Comparison of ENCODE assay signal across 1 cellular context in genomic region chr7:73557108-73557396, GRCh38.
TF ChIP-seq lines count a peak whose summit lies in the region.

No MANE protein-coding gene starts in this region.

TF ChIP-seq in HepG2, 621 proteins besides CTCF, POLR2A, EP300 and RAD21 (continued from another document and continues in another):
- TF ChIP-seq, protein P1, sequence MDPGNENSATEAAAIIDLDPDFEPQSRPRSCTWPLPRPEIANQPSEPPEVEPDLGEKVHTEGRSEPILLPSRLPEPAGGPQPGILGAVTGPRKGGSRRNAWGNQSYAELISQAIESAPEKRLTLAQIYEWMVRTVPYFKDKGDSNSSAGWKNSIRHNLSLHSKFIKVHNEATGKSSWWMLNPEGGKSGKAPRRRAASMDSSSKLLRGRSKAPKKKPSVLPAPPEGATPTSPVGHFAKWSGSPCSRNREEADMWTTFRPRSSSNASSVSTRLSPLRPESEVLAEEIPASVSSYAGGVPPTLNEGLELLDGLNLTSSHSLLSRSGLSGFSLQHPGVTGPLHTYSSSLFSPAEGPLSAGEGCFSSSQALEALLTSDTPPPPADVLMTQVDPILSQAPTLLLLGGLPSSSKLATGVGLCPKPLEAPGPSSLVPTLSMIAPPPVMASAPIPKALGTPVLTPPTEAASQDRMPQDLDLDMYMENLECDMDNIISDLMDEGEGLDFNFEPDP (CRISPR knock-in tag; conservative IDR thresholded peaks at IDR 0.05) = no peak
- no peak for TF ChIP-seq KLF12 (CRISPR knock-in tag; IDR thresholded peaks at IDR 0.05; ENCODE audit: borderline replicate concordance)
- no peak for TF ChIP-seq ZSCAN30 (CRISPR knock-in tag; IDR thresholded peaks at IDR 0.05)
- no peak for TF ChIP-seq MYNN (CRISPR knock-in tag; IDR thresholded peaks at IDR 0.05; ENCODE audit: low read depth)
- no peak for TF ChIP-seq RCOR2 (CRISPR knock-in tag; IDR thresholded peaks at IDR 0.05)
- TF ChIP-seq, protein P2, sequence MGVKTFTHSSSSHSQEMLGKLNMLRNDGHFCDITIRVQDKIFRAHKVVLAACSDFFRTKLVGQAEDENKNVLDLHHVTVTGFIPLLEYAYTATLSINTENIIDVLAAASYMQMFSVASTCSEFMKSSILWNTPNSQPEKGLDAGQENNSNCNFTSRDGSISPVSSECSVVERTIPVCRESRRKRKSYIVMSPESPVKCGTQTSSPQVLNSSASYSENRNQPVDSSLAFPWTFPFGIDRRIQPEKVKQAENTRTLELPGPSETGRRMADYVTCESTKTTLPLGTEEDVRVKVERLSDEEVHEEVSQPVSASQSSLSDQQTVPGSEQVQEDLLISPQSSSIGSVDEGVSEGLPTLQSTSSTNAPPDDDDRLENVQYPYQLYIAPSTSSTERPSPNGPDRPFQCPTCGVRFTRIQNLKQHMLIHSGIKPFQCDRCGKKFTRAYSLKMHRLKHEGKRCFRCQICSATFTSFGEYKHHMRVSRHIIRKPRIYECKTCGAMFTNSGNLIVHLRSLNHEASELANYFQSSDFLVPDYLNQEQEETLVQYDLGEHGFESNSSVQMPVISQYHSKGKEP (CRISPR knock-in tag; IDR thresholded peaks at IDR 0.05) = no peak
- TF ChIP-seq ZNF329 (CRISPR knock-in tag; IDR thresholded peaks at IDR 0.05; ENCODE audit: low read depth) = no peak
- TF ChIP-seq ZNF333 (CRISPR knock-in tag; IDR thresholded peaks at IDR 0.05; ENCODE audit: borderline replicate concordance) = 0 out of 2 replicates have a peak, but pooled peaks have one; percentile 30
- no peak for TF ChIP-seq ZNF530 (CRISPR knock-in tag; IDR thresholded peaks at IDR 0.05; ENCODE audit: low read depth)
- TF ChIP-seq NR2C2 (CRISPR knock-in tag; IDR thresholded peaks at IDR 0.05; ENCODE audit: borderline replicate concordance) = peak; percentile 97
- no peak for TF ChIP-seq XBP1 (CRISPR knock-in tag; IDR thresholded peaks at IDR 0.05)
- TF ChIP-seq SP1 (IDR thresholded peaks at IDR 0.05) = no peak
- peak; percentile 65 for TF ChIP-seq SP1 (CRISPR knock-in tag; IDR thresholded peaks at IDR 0.05)
- no peak for TF ChIP-seq MAFG (CRISPR knock-in tag; IDR thresholded peaks at IDR 0.05)
- TF ChIP-seq, protein P3, sequence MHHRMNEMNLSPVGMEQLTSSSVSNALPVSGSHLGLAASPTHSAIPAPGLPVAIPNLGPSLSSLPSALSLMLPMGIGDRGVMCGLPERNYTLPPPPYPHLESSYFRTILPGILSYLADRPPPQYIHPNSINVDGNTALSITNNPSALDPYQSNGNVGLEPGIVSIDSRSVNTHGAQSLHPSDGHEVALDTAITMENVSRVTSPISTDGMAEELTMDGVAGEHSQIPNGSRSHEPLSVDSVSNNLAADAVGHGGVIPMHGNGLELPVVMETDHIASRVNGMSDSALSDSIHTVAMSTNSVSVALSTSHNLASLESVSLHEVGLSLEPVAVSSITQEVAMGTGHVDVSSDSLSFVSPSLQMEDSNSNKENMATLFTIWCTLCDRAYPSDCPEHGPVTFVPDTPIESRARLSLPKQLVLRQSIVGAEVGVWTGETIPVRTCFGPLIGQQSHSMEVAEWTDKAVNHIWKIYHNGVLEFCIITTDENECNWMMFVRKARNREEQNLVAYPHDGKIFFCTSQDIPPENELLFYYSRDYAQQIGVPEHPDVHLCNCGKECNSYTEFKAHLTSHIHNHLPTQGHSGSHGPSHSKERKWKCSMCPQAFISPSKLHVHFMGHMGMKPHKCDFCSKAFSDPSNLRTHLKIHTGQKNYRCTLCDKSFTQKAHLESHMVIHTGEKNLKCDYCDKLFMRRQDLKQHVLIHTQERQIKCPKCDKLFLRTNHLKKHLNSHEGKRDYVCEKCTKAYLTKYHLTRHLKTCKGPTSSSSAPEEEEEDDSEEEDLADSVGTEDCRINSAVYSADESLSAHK (CRISPR knock-in tag; IDR thresholded peaks at IDR 0.05; ENCODE audit: borderline replicate concordance) = no peak
- TF ChIP-seq ZNF354B (CRISPR knock-in tag; IDR thresholded peaks at IDR 0.05) = no peak
- TF ChIP-seq NCOR1 (IDR thresholded peaks at IDR 0.05; ENCODE audit: borderline replicate concordance, low read length) = no peak
- TF ChIP-seq, protein P4, sequence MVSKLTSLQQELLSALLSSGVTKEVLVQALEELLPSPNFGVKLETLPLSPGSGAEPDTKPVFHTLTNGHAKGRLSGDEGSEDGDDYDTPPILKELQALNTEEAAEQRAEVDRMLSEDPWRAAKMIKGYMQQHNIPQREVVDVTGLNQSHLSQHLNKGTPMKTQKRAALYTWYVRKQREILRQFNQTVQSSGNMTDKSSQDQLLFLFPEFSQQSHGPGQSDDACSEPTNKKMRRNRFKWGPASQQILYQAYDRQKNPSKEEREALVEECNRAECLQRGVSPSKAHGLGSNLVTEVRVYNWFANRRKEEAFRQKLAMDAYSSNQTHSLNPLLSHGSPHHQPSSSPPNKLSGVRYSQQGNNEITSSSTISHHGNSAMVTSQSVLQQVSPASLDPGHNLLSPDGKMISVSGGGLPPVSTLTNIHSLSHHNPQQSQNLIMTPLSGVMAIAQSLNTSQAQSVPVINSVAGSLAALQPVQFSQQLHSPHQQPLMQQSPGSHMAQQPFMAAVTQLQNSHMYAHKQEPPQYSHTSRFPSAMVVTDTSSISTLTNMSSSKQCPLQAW (CRISPR knock-in tag; IDR thresholded peaks at IDR 0.05) = no peak
- TF ChIP-seq PHF21A (CRISPR knock-in tag; IDR thresholded peaks at IDR 0.05) = no peak
- no peak for TF ChIP-seq DPF2 (CRISPR knock-in tag; IDR thresholded peaks at IDR 0.05; ENCODE audit: borderline replicate concordance, low read depth)
- TF ChIP-seq, protein P5, sequence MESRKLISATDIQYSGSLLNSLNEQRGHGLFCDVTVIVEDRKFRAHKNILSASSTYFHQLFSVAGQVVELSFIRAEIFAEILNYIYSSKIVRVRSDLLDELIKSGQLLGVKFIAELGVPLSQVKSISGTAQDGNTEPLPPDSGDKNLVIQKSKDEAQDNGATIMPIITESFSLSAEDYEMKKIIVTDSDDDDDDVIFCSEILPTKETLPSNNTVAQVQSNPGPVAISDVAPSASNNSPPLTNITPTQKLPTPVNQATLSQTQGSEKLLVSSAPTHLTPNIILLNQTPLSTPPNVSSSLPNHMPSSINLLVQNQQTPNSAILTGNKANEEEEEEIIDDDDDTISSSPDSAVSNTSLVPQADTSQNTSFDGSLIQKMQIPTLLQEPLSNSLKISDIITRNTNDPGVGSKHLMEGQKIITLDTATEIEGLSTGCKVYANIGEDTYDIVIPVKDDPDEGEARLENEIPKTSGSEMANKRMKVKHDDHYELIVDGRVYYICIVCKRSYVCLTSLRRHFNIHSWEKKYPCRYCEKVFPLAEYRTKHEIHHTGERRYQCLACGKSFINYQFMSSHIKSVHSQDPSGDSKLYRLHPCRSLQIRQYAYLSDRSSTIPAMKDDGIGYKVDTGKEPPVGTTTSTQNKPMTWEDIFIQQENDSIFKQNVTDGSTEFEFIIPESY (CRISPR knock-in tag; IDR thresholded peaks at IDR 0.05) = no peak
- TF ChIP-seq KDM5B (CRISPR knock-in tag; IDR thresholded peaks at IDR 0.05; ENCODE audit: borderline replicate concordance) = no peak
- TF ChIP-seq KAT8 (CRISPR knock-in tag; IDR thresholded peaks at IDR 0.05) = peak; percentile 72
- no peak for TF ChIP-seq ZNF136 (CRISPR knock-in tag; IDR thresholded peaks at IDR 0.05; ENCODE audit: low read depth)
- TF ChIP-seq PHB2 (IDR thresholded peaks at IDR 0.05; ENCODE audit: partially characterized antibody) = no peak
- no peak for TF ChIP-seq HNRNPK (IDR thresholded peaks at IDR 0.05; ENCODE audit: low read depth, low read length, poor library complexity, severe bottlenecking)
- no peak for TF ChIP-seq ZFP36L2 (CRISPR knock-in tag; IDR thresholded peaks at IDR 0.05)
- TF ChIP-seq, protein P6, sequence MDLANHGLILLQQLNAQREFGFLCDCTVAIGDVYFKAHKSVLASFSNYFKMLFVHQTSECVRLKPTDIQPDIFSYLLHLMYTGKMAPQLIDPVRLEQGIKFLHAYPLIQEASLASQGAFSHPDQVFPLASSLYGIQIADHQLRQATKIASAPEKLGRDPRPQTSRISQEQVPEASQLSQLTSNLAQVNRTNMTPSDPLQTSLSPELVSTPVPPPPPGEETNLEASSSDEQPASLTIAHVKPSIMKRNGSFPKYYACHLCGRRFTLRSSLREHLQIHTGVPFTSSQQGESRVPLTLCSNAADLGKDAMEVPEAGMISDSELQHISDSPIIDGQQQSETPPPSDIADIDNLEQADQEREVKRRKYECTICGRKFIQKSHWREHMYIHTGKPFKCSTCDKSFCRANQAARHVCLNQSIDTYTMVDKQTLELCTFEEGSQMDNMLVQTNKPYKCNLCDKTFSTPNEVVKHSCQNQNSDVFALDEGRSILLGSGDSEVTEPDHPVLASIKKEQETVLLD (CRISPR knock-in tag; IDR thresholded peaks at IDR 0.05; ENCODE audit: low read depth) = 0 out of 2 replicates have a peak, but pooled peaks have one; percentile 77
- TF ChIP-seq ZNF891 (CRISPR knock-in tag; IDR thresholded peaks at IDR 0.05) = no peak
- no peak for TF ChIP-seq RORA (CRISPR knock-in tag; IDR thresholded peaks at IDR 0.05)
- TF ChIP-seq, protein P7, sequence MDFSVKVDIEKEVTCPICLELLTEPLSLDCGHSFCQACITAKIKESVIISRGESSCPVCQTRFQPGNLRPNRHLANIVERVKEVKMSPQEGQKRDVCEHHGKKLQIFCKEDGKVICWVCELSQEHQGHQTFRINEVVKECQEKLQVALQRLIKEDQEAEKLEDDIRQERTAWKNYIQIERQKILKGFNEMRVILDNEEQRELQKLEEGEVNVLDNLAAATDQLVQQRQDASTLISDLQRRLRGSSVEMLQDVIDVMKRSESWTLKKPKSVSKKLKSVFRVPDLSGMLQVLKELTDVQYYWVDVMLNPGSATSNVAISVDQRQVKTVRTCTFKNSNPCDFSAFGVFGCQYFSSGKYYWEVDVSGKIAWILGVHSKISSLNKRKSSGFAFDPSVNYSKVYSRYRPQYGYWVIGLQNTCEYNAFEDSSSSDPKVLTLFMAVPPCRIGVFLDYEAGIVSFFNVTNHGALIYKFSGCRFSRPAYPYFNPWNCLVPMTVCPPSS (IDR thresholded peaks at IDR 0.05) = no peak
- peak; percentile 70 for TF ChIP-seq GABPA (IDR thresholded peaks at IDR 0.05; ENCODE audit: low read depth, low read length)
- TF ChIP-seq GABPA (CRISPR knock-in tag; IDR thresholded peaks at IDR 0.05; ENCODE audit: low read depth) = peak; percentile 51
- TF ChIP-seq, protein P8, sequence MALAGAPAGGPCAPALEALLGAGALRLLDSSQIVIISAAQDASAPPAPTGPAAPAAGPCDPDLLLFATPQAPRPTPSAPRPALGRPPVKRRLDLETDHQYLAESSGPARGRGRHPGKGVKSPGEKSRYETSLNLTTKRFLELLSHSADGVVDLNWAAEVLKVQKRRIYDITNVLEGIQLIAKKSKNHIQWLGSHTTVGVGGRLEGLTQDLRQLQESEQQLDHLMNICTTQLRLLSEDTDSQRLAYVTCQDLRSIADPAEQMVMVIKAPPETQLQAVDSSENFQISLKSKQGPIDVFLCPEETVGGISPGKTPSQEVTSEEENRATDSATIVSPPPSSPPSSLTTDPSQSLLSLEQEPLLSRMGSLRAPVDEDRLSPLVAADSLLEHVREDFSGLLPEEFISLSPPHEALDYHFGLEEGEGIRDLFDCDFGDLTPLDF (CRISPR knock-in tag; IDR thresholded peaks at IDR 0.05) = no peak; the same call in 1 of the 2 replicates
- no peak for TF ChIP-seq MIER3 (CRISPR knock-in tag; IDR thresholded peaks at IDR 0.05; ENCODE audit: borderline replicate concordance)
- no peak for TF ChIP-seq NBN (conservative IDR thresholded peaks at IDR 0.05)
- no peak for TF ChIP-seq ZNF407 (CRISPR knock-in tag; IDR thresholded peaks at IDR 0.05; ENCODE audit: not compliant biosample characterization)
